Comparison of ENCODE assay signal across 28 cellular contexts in genomic region chr11:27968461-27968860, GRCh38.
"Had no signal": no experiment of that assay in that cellular context is flagged by ENCODE, and none has a peak within 500 bp of the region (broad histone marks: within the 10 kb centered on the region; RNA-seq: fewer than 3 reads in every experiment).

No MANE protein-coding gene starts in this region.

- H3K36me3 ChIP-seq: adrenal gland, SJCRH30 had no signal

- H3K4me1 ChIP-seq: adrenal gland, SJCRH30 had no signal

- H3K36me3 Mint-ChIP-seq: activated naive CD8-positive, alpha-beta T cell treated with anti-CD3 and anti-CD28 coated beads, Interleukin-2, amount 10 ng/mL, durations not matched to agents 7 days and 5 days had no signal

- H3K9me3 Mint-ChIP-seq: activated CD4-positive, alpha-beta memory T cell treated with anti-CD3 and anti-CD28 coated beads, Interleukin-2, amount 10 ng/mL, durations not matched to agents 7 days and 5 days; activated T-helper 2 cell treated with anti-CD3 and anti-CD28 coated beads, Interferon-gamma antibody, Interleukin-2, Interleukin-4, amounts not matched to agents 10 μg/mL and 5 μg/mL and 100 μg/mL, durations not matched to agents 14 hours and 24 hours and 36 hours; T-helper 1 cell treated with Interleukin-12 subunit alpha and Interleukin-12 subunit beta and Interleukin-4 antibody, amounts not matched to agents 30 μg/mL and 1 μg/mL, for 36 hours had no signal

- H3K27me3 Mint-ChIP-seq: activated CD4-positive, alpha-beta memory T cell treated with anti-CD3 and anti-CD28 coated beads, Interleukin-2, amount 10 ng/mL, durations not matched to agents 7 days and 5 days; activated naive CD8-positive, alpha-beta T cell treated with anti-CD3 and anti-CD28 coated beads, Interleukin-2, amount 10 ng/mL, durations not matched to agents 7 days and 5 days had no signal

- H3K4me3 Mint-ChIP-seq: activated CD4-positive, alpha-beta memory T cell treated with anti-CD3 and anti-CD28 coated beads, Interleukin-2, amount 10 ng/mL, durations not matched to agents 7 days and 5 days; activated naive CD8-positive, alpha-beta T cell treated with anti-CD3 and anti-CD28 coated beads, Interleukin-2, amount 10 ng/mL, durations not matched to agents 7 days and 5 days; activated T-cell treated with anti-CD3 and anti-CD28 coated beads, Interleukin-2, amount 50 U/mL, for 72 hours; T-helper 1 cell treated with Interleukin-12 subunit alpha and Interleukin-12 subunit beta and Interleukin-4 antibody, amounts not matched to agents 30 μg/mL and 1 μg/mL, for 36 hours had no signal

- H3K4me1 Mint-ChIP-seq: activated CD4-positive, alpha-beta memory T cell treated with anti-CD3 and anti-CD28 coated beads, Interleukin-2, amount 10 ng/mL, durations not matched to agents 7 days and 5 days; activated naive CD8-positive, alpha-beta T cell treated with anti-CD3 and anti-CD28 coated beads, Interleukin-2, amount 10 ng/mL, durations not matched to agents 7 days and 5 days had no signal

- H3K27ac ChIP-seq: adrenal gland, RWPE1, SJCRH30, VCaP had no signal

- H3K27ac Mint-ChIP-seq: activated CD4-positive, alpha-beta memory T cell treated with anti-CD3 and anti-CD28 coated beads, Interleukin-2, amount 10 ng/mL, durations not matched to agents 7 days and 5 days; activated naive CD8-positive, alpha-beta T cell treated with anti-CD3 and anti-CD28 coated beads, Interleukin-2, amount 10 ng/mL, durations not matched to agents 7 days and 5 days; activated T-cell treated with anti-CD3 and anti-CD28 coated beads, Interleukin-2, amount 50 U/mL, for 72 hours; activated T-helper 2 cell treated with anti-CD3 and anti-CD28 coated beads, Interferon-gamma antibody, Interleukin-2, Interleukin-4, amounts not matched to agents 10 μg/mL and 5 μg/mL and 100 μg/mL, durations not matched to agents 14 hours and 24 hours and 36 hours; T-helper 1 cell treated with Interleukin-12 subunit alpha and Interleukin-12 subunit beta and Interleukin-4 antibody, amounts not matched to agents 30 μg/mL and 1 μg/mL, for 36 hours had no signal

- H3K4me3 ChIP-seq: adrenal gland, SJCRH30 had no signal

- H3K27me3 ChIP-seq: adrenal gland, SJCRH30 had no signal

- ATAC-seq: activated T-cell treated with anti-CD3 and anti-CD28 coated beads, Interleukin-2, amount 50 U/mL, for 72 hours had no signal

- DNase-seq: activated CD4-positive, alpha-beta memory T cell treated with anti-CD3 and anti-CD28 coated beads, Interleukin-2, amount 10 ng/mL, durations not matched to agents 7 days and 5 days; activated CD4-positive, alpha-beta T cell treated with anti-CD3 and anti-CD28 coated beads, Interleukin-2, amount 50 U/mL, for 1 hour; activated CD4-positive, CD25-positive, alpha-beta regulatory T cell; activated gamma-delta T cell treated with Interleukin-2 at 50 U/mL for 16 hours; activated naive CD4-positive, alpha-beta T cell treated with anti-CD3 and anti-CD28 coated beads, Interleukin-2, amount 50 U/mL, for 16 hours; activated naive CD8-positive, alpha-beta T cell treated with anti-CD3 and anti-CD28 coated beads, Interleukin-2, amount 10 ng/mL, durations not matched to agents 7 days and 5 days; activated T-cell treated with anti-CD3 and anti-CD28 coated beads for 4 hours; activated T-cell treated with anti-CD3 and anti-CD28 coated beads, Interleukin-2, amount 50 U/mL, for 72 hours; adrenal gland; anterior cingulate cortex; caudate nucleus; Kasumi-1; NCI-H1092; NCI-H1417 treated with DMSO at 0.1 percent for 48 hours; NCI-H1694; NCI-H2029; NCI-H2107; NCI-H2171 treated with DMSO at 0.1 percent for 48 hours; NCI-H345; NCI-H510A; NCI-H526 treated with DMSO at 0.1 percent for 48 hours; NCI-H82; Right ventricle myocardium superior; SJCRH30 had no signal
